Comparison of ENCODE assay signal across 13 cellular contexts in the genomic region with DNA sequence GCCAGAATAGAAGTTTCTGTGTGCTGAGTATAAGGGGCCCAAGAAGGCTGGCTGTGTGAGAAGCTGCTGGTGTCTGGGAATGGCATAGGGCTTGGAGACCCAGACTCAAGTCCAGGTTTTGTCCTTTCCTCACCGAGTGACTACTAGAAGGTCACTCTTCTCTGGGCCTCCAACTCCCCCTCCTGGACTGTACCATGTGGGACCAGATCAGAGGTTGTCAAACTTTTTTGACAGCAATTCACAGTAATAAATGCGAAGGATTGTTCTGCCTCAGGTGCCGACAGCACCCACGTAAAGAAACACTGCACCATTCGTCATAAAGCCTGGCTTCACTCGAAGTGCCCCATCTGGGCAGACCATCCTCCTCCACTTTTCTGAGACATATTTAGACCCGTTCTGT. TPM values are rescaled to one million over a fixed set of nuclear protein-coding genes. Genes with fewer than 3 reads are reported as not detected.
DNase-seq lines count a peak whose midpoint lies in the region; ATAC-seq, FAIRE-seq and TF ChIP-seq lines count a peak whose summit lies in the region.
"Had no signal": no experiment of that assay in that cellular context is flagged by ENCODE, and none has a peak within 500 bp of the region (broad histone marks: within the 10 kb centered on the region; RNA-seq: fewer than 3 reads in every experiment).

No MANE protein-coding gene starts in this region.

- no peaks in the 10 kb centered on the region for H3K9me3 Mint-ChIP-seq in T-helper 2 cell treated with Interferon-gamma antibody and Interleukin-4, amounts not matched to agents 5 μg/mL and 100 μg/mL, for 36 hours
- H3K9me3 Mint-ChIP-seq in osteocyte (ENCODE audit: unreplicated experiment) = no peaks in the 10 kb centered on the region

- H3K79me2 ChIP-seq in PC-3 (ENCODE audit: low read length) = peaks cover 56% of the 10 kb centered on the region

- H3K4me3 Mint-ChIP-seq in T-helper 2 cell treated with Interferon-gamma antibody and Interleukin-4, amounts not matched to agents 5 μg/mL and 100 μg/mL, for 36 hours = no peak overlapping the region
- H3K4me3 Mint-ChIP-seq in osteocyte (ENCODE audit: unreplicated experiment) = no peak overlapping the region

- CTCF ChIA-PET in PC-3 (lab: Charles Lee) = no interaction called here

- intact Hi-C loops in PC-3 (cut with micrococcal nuclease) = no loop called here
- intact Hi-C loops in lower lobe of right lung (cut with DNase I) = no loop called here
- intact Hi-C loops in vagina (cut with DNase I) = no loop called here

- no peaks in the 10 kb centered on the region for H3K9me2 ChIP-seq in PC-3 (replicated peaks; ENCODE audit: low read length)

- no peak overlapping the region; the same call in 1 of the 2 replicates for H3K4me2 ChIP-seq in PC-3 (ENCODE audit: low read length)

- ATAC-seq in PC-3 (no peak), lower lobe of right lung (no peak), SK-N-SH treated with all-trans-retinoic acid at 6 μM for 48 hours (no peak), GM21619 (IDR thresholded peaks at IDR 0.05; ENCODE audit: unreplicated experiment) (no peak)
- ATAC-seq: HepG2 had no signal

- no peaks in the 10 kb centered on the region for H3K4me1 Mint-ChIP-seq in T-helper 2 cell treated with Interferon-gamma antibody and Interleukin-4, amounts not matched to agents 5 μg/mL and 100 μg/mL, for 36 hours (ENCODE audit: low read depth)
- peaks cover 18% of the 10 kb centered on the region for H3K4me1 Mint-ChIP-seq in osteocyte (ENCODE audit: unreplicated experiment)

- POLR2A ChIA-PET in PC-3 (lab: Charles Lee; ENCODE audit: unreplicated experiment) = interaction anchor here (1.1 kb wide), 1 partner anchor 22 kb away, joined by 3 read pairs; no protein-coding TSS in a partner anchor

- H3K9me3 ChIP-seq in PC-3 (ENCODE audit: low read length) = no peaks in the 10 kb centered on the region
- H3K9me3 ChIP-seq in lower lobe of right lung = no peaks in the 10 kb centered on the region
- H3K9me3 ChIP-seq in vagina = no peaks in the 10 kb centered on the region

- H3K36me3 ChIP-seq in PC-3 (ENCODE audit: low read depth, low read length) (peaks cover 61% of the 10 kb centered on the region), bronchial epithelial cell (ENCODE audit: control insufficient read depth, insufficient read depth, low read length) (peaks cover 55% of the 10 kb centered on the region), lower lobe of right lung (no peaks in the 10 kb centered on the region), vagina (peaks cover 0 to 22% of the 10 kb centered on the region in 2 donors)

- peaks cover 14% of the 10 kb centered on the region for H3F3A ChIP-seq in PC-3 (ENCODE audit: low read length, unreplicated experiment)

- H3K27me3 ChIP-seq in PC-3 (ENCODE audit: low read length) = no peaks in the 10 kb centered on the region
- no peaks in the 10 kb centered on the region for H3K27me3 ChIP-seq in bronchial epithelial cell (ENCODE audit: control insufficient read depth, insufficient read depth, low read length)
- H3K27me3 ChIP-seq in lower lobe of right lung (ENCODE audit: low read depth) = no peaks in the 10 kb centered on the region
- no peaks in the 10 kb centered on the region for H3K27me3 ChIP-seq in vagina

- TF ChIP-seq CTCF in PC-3 (conservative IDR thresholded peaks at IDR 0.05; ENCODE audit: low read depth, low read length) (peak; percentile 45), bronchial epithelial cell (IDR thresholded peaks at IDR 0.05; ENCODE audit: insufficient read depth, low read length, severe bottlenecking) (no peak), lower lobe of right lung (IDR thresholded peaks at IDR 0.05) (no peak), vagina (IDR thresholded peaks at IDR 0.05) (no peak), osteocyte (IDR thresholded peaks at IDR 0.05) (no peak)

- no peak overlapping the region for H2AFZ ChIP-seq in PC-3 (ENCODE audit: low read length)

- DNase-seq in PC-3 = peak; percentile 43
- DNase-seq in bronchial epithelial cell (ENCODE audit: low read depth) = no peak
- peak; percentile 10 for DNase-seq in lower lobe of right lung
- no peak for DNase-seq in vagina (ENCODE audit: extremely low spot score in 2 of 2)
- no peak for DNase-seq in T-helper 2 cell treated with Interferon-gamma antibody and Interleukin-4, amounts not matched to agents 5 μg/mL and 100 μg/mL, for 36 hours (ENCODE audit: low spot score)
- DNase-seq in osteocyte (ENCODE audit: extremely low spot score, unreplicated experiment) = no peak
- DNase-seq: NCI-H1417, NCI-H2029 treated with DMSO at 0.1 percent for 48 hours had no signal

- no peaks in the 10 kb centered on the region for H3K36me3 Mint-ChIP-seq in T-helper 2 cell treated with Interferon-gamma antibody and Interleukin-4, amounts not matched to agents 5 μg/mL and 100 μg/mL, for 36 hours (ENCODE audit: low read depth)
- peaks cover 3% of the 10 kb centered on the region for H3K36me3 Mint-ChIP-seq in osteocyte (ENCODE audit: unreplicated experiment)

- no TSS peak for BruUV-seq in PC-3 (replicated peaks; lab: Mats Ljungman, UMichigan)

- H3K27ac Mint-ChIP-seq in T-helper 2 cell treated with Interferon-gamma antibody and Interleukin-4, amounts not matched to agents 5 μg/mL and 100 μg/mL, for 36 hours = no peak overlapping the region
- H3K27ac Mint-ChIP-seq in osteocyte (ENCODE audit: unreplicated experiment) = no peak overlapping the region

- H3K4me1 ChIP-seq in PC-3 (ENCODE audit: insufficient read depth, low read length) (peaks cover 53% of the 10 kb centered on the region), lower lobe of right lung (peaks cover 46% of the 10 kb centered on the region), vagina (peaks cover 69% of the 10 kb centered on the region)

- H3K4me3 ChIP-seq in PC-3 (ENCODE audit: low read length) = no peak overlapping the region
- no peak overlapping the region for H3K4me3 ChIP-seq in bronchial epithelial cell (ENCODE audit: low read depth, low read length)
- H3K4me3 ChIP-seq in lower lobe of right lung = no peak overlapping the region
- no peak overlapping the region for H3K4me3 ChIP-seq in vagina

- FAIRE-seq in bronchial epithelial cell (lab: Jason Lieb, UNC) = peak; percentile 77
- FAIRE-seq: HepG2 had no signal

- H3K27ac ChIP-seq in PC-3 (ENCODE audit: low read length) (peak overlapping the region; percentile 89), lower lobe of right lung (no peak overlapping the region), vagina (peak overlapping the region; percentile 72)

- no peak for TF ChIP-seq POLR2A in vagina (IDR thresholded peaks at IDR 0.05)

- no peaks in the 10 kb centered on the region for H4K20me1 ChIP-seq in PC-3 (ENCODE audit: low read length)

- peaks cover 16% of the 10 kb centered on the region for H3K27me3 Mint-ChIP-seq in T-helper 2 cell treated with Interferon-gamma antibody and Interleukin-4, amounts not matched to agents 5 μg/mL and 100 μg/mL, for 36 hours (ENCODE audit: low read depth)
- peaks cover 32% of the 10 kb centered on the region for H3K27me3 Mint-ChIP-seq in osteocyte (ENCODE audit: unreplicated experiment)

- H3K9ac ChIP-seq in PC-3 (ENCODE audit: low read length) = peak overlapping the region; percentile 77

TF ChIP-seq in SK-N-SH treated with all-trans-retinoic acid at 6 μM for 48 hours, 23 proteins besides CTCF, POLR2A, EP300 and RAD21:
- TF ChIP-seq, protein P1, sequence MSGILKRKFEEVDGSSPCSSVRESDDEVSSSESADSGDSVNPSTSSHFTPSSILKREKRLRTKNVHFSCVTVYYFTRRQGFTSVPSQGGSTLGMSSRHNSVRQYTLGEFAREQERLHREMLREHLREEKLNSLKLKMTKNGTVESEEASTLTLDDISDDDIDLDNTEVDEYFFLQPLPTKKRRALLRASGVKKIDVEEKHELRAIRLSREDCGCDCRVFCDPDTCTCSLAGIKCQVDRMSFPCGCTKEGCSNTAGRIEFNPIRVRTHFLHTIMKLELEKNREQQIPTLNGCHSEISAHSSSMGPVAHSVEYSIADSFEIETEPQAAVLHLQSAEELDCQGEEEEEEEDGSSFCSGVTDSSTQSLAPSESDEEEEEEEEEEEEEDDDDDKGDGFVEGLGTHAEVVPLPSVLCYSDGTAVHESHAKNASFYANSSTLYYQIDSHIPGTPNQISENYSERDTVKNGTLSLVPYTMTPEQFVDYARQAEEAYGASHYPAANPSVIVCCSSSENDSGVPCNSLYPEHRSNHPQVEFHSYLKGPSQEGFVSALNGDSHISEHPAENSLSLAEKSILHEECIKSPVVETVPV (CRISPR knock-in tag; IDR thresholded peaks at IDR 0.05) = no peak
- TF ChIP-seq OSR1 (CRISPR knock-in tag; IDR thresholded peaks at IDR 0.05) = no peak
- TF ChIP-seq ZFP30 (CRISPR knock-in tag; IDR thresholded peaks at IDR 0.05) = no peak
- TF ChIP-seq, protein P2, sequence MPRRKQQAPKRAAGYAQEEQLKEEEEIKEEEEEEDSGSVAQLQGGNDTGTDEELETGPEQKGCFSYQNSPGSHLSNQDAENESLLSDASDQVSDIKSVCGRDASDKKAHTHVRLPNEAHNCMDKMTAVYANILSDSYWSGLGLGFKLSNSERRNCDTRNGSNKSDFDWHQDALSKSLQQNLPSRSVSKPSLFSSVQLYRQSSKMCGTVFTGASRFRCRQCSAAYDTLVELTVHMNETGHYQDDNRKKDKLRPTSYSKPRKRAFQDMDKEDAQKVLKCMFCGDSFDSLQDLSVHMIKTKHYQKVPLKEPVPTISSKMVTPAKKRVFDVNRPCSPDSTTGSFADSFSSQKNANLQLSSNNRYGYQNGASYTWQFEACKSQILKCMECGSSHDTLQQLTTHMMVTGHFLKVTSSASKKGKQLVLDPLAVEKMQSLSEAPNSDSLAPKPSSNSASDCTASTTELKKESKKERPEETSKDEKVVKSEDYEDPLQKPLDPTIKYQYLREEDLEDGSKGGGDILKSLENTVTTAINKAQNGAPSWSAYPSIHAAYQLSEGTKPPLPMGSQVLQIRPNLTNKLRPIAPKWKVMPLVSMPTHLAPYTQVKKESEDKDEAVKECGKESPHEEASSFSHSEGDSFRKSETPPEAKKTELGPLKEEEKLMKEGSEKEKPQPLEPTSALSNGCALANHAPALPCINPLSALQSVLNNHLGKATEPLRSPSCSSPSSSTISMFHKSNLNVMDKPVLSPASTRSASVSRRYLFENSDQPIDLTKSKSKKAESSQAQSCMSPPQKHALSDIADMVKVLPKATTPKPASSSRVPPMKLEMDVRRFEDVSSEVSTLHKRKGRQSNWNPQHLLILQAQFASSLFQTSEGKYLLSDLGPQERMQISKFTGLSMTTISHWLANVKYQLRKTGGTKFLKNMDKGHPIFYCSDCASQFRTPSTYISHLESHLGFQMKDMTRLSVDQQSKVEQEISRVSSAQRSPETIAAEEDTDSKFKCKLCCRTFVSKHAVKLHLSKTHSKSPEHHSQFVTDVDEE (CRISPR knock-in tag; IDR thresholded peaks at IDR 0.05) = no peak
- TF ChIP-seq CSDC2 (CRISPR knock-in tag; IDR thresholded peaks at IDR 0.05) = no peak
- TF ChIP-seq ZC3H10 (CRISPR knock-in tag; IDR thresholded peaks at IDR 0.05) = no peak
- TF ChIP-seq ZFP3 (CRISPR knock-in tag; IDR thresholded peaks at IDR 0.05) = no peak

RNA-seq across cellular contexts. Expression of a gene that starts 29.0 kb away (rescaled TPM):
- total RNA-seq in PC-3 (2014; rRNA removed) (211 and 259 TPM in 2 replicates), bronchial epithelial cell (117 and 337 TPM in 2 replicates), lower lobe of right lung (2.2 TPM), vagina (409 TPM), osteocyte (not detected in 2 replicates)
- total RNA-seq: H4, HepG2, LHCN-M2 had no signal

Comparison
In these comparisons a context has a peak if more than half of its experiments do, and no peak if none do; other contexts are left out.
1. DNase-seq: peak in PC-3 (single experiment) and lower lobe of right lung (single experiment); none in bronchial epithelial cell (single experiment), vagina (0 of 2), T-helper 2 cell treated with Interferon-gamma antibody and Interleukin-4, amounts not matched to agents 5 μg/mL and 100 μg/mL, for 36 hours (single experiment) and osteocyte (single experiment).
2. RNA of a gene that starts 29.0 kb away (total RNA-seq): 409 TPM in vagina (single experiment), 211 to 259 TPM in PC-3 and 117 to 337 TPM in bronchial epithelial cell; 2.2 TPM in lower lobe of right lung (single experiment) and not detected in osteocyte; every median in the first group is over 10 times any median in the second.